ENCODE assay signal across 10 cellular contexts in the genomic region with DNA sequence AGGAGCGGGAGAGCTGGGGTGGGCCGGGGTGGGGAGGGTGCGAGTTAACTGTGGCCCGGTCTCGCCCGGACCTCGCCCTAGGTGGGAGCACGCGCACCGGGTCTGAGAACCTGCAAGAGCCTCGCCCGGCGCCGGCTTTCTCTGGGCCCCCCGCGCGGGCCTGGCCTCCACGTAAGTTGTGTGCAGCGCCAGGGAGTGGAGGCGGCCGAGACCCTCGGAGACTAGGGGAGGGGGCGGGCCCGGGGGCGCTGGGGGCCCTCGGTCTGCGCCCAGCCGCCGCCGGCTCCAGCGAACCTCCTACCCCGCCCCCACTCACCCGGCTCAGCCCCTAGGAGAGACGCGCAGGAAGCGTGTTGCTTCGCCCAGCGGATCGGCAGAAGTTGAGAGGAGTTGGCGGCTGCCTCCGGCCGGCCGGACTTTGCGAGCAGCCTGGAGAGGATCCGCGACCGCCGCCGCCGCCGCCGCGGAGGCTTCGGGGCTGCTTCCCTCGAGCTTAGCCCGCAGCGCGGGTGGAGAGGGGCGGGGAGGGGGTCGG. TPM values are rescaled to one million over a fixed set of nuclear protein-coding genes. Genes with fewer than 3 reads are reported as not detected.
DNase-seq lines count a peak whose midpoint lies in the region; FAIRE-seq and TF ChIP-seq lines count a peak whose summit lies in the region.
"Had no signal": no experiment of that assay in that cellular context is flagged by ENCODE, and none has a peak within 500 bp of the region (broad histone marks: within the 10 kb centered on the region; RNA-seq: fewer than 3 reads in every experiment).

A gene (plus strand): TSS at position 356 of the 535 bp plus-strand sequence. CDS start 423 bp downstream, outside the sequence.

- H3K4me2 ChIP-seq in H1 (ENCODE audit: insufficient read depth in 1 of 2, low read depth in 2 of 2, low read length in 2 of 2) = peak within 1 kb of the TSS; percentile 73 to 89

- no peaks in the 10 kb centered on the region for H3K79me1 ChIP-seq in H1 (ENCODE audit: low read depth, low read length)

- no peak within 1 kb of the TSS for H2AK5ac ChIP-seq in H1 (ENCODE audit: low read depth, low read length)

- peak in 1 of 2 experiments; percentile 2; a peak in 1 of 4 replicates for TF ChIP-seq RAD21 in H1 (IDR thresholded peaks at IDR 0.05 in 1 of 2, conservative IDR thresholded peaks at IDR 0.05 in 1 of 2; ENCODE audit: low read depth in 2 of 2, low read length in 2 of 2)

- H2AFZ ChIP-seq in H1 (ENCODE audit: low read length) = no peak within 1 kb of the TSS

- H3K27me3 ChIP-seq in H1 (replicated peaks in 1 of 4; ENCODE audit: control insufficient read depth in 3 of 4, extremely low read depth in 1 of 4, insufficient read depth in 3 of 4, low read length in 3 of 4) = peaks cover 39 to 69% (median 61%) of the 10 kb centered on the region in 4 experiments

- H3K79me2 ChIP-seq in H1 (ENCODE audit: control insufficient read depth in 1 of 2, insufficient read depth in 2 of 2, low read length in 2 of 2) = no peaks in the 10 kb centered on the region

- no peak within 1 kb of the TSS for H2BK20ac ChIP-seq in H1 (ENCODE audit: low read length)

- H3K56ac ChIP-seq in H1 (replicated peaks; ENCODE audit: insufficient read length, low read depth, low read length) = no peak within 1 kb of the TSS

- H3K23me2 ChIP-seq in H1 (ENCODE audit: low read depth, low read length) = peaks cover 15% of the 10 kb centered on the region

- FAIRE-seq in H1 (lab: Jason Lieb, UNC) = no peak

- no peak within 1 kb of the TSS; the same call in 1 of the 2 replicates for H3K18ac ChIP-seq in H1 (ENCODE audit: extremely low read depth, low read length)

- no peak within 1 kb of the TSS for H3K14ac ChIP-seq in H1 (ENCODE audit: insufficient read length)

- H3K4me3 ChIP-seq in H1 (ENCODE audit: extremely low read depth in 1 of 4, insufficient read depth in 2 of 4, low read depth in 3 of 4, low read length in 4 of 4) = peak within 1 kb of the TSS; percentile 57 to 76 (median 64)

- H4K91ac ChIP-seq in H1 (replicated peaks; ENCODE audit: insufficient read length, low read length) = no peak within 1 kb of the TSS

- no peak within 1 kb of the TSS for H3K27ac Mint-ChIP-seq in nephron progenitor cell
- H3K27ac Mint-ChIP-seq: activated CD4-positive, alpha-beta T cell treated with anti-CD3 and anti-CD28 coated beads, Interleukin-2, amount 10 ng/mL, durations not matched to agents 7 days and 5 days had no signal

- H3K4me1 Mint-ChIP-seq in nephron progenitor cell = peaks cover 33% of the 10 kb centered on the region
- H3K4me1 Mint-ChIP-seq: central memory CD8-positive, alpha-beta T cell had no signal

- no peak within 1 kb of the TSS for H3K23ac ChIP-seq in H1 (ENCODE audit: insufficient read length)

- no peak within 1 kb of the TSS for H2BK15ac ChIP-seq in H1 (ENCODE audit: low read length)

- no peak within 1 kb of the TSS for H3K9ac ChIP-seq in H1 (replicated peaks in 1 of 4; ENCODE audit: extremely low read depth in 1 of 4, low read depth in 3 of 4, low read length in 3 of 4)

- H3K36me3 Mint-ChIP-seq in nephron progenitor cell (ENCODE audit: low read depth) = no peaks in the 10 kb centered on the region

- DNase-seq in GM03348 (ENCODE audit: low spot score) (peak; percentile 43), NCI-H146 treated with DMSO at 0.1 percent for 48 hours (lab: John Stamatoyannopoulos, UW; ENCODE audit: unreplicated experiment) (peak; percentile 47), H1 (ENCODE audit: low read depth in 1 of 2, low spot score in 2 of 2) (peak in 1 of 2 experiments; percentile 76), nephron progenitor cell (peak; percentile 78), dermis blood vessel endothelial cell (no peak), DMS114 treated with DMSO at 0.1 percent for 48 hours (lab: John Stamatoyannopoulos, UW; ENCODE audit: unreplicated experiment) (no peak)
- no peak for DNase-seq in stimulated activated CD4-positive, alpha-beta T cell treated with anti-CD3 and anti-CD28 coated beads, Interleukin-4, amount 100 ng/mL, for 24 hours
- DNase-seq: activated CD4-positive, alpha-beta T cell treated with anti-CD3 and anti-CD28 coated beads, Interleukin-2, amount 10 ng/mL, durations not matched to agents 7 days and 5 days had no signal

- CTCF ChIA-PET in H1 (lab: Charles Lee; ENCODE audit: partially characterized antibody) = interaction anchor here (0.7 to 2.0 kb wide), 7 partner anchors 7 to 191 kb away, joined by 3 to 5 read pairs (median 4); no protein-coding TSS in a partner anchor

- no peak within 1 kb of the TSS for H4K5ac ChIP-seq in H1 (ENCODE audit: insufficient read length, low read depth, low read length)

- H3K4me1 ChIP-seq in H1 (replicated peaks in 1 of 4; ENCODE audit: control insufficient read depth in 3 of 4, insufficient read depth in 4 of 4, low read length in 3 of 4) = peaks cover 9 to 30% (median 14%) of the 10 kb centered on the region in 4 experiments

- H3K9me3 ChIP-seq in H1 (ENCODE audit: insufficient read depth in 2 of 2, low read depth in 1 of 2, low read length in 1 of 2) = no peaks in the 10 kb centered on the region

- peaks cover 55% of the 10 kb centered on the region for H3K27me3 Mint-ChIP-seq in nephron progenitor cell (ENCODE audit: low read depth, poor library complexity)

- H2BK120ac ChIP-seq in H1 (replicated peaks; ENCODE audit: low read depth, low read length) = no peak within 1 kb of the TSS

- TF ChIP-seq EP300 in H1 (IDR thresholded peaks at IDR 0.05; ENCODE audit: borderline replicate concordance in 1 of 2, low read depth in 2 of 2, low read length in 2 of 2) = no peak; a peak in 1 of 3 replicates

- H2BK12ac ChIP-seq in H1 (ENCODE audit: low read depth, low read length) = no peak within 1 kb of the TSS

- H3K36me3 ChIP-seq in H1 (ENCODE audit: control insufficient read depth in 2 of 4, insufficient read depth in 4 of 4, low read length in 3 of 4) = no peaks in the 10 kb centered on the region

- H3K4me3 Mint-ChIP-seq in nephron progenitor cell = peak within 1 kb of the TSS; percentile 81
- H3K4me3 Mint-ChIP-seq: activated CD4-positive, alpha-beta T cell treated with anti-CD3 and anti-CD28 coated beads, Interleukin-2, amount 10 ng/mL, durations not matched to agents 7 days and 5 days; central memory CD8-positive, alpha-beta T cell had no signal

- H3K27ac ChIP-seq in H1 (ENCODE audit: low read depth, low read length) = no peak within 1 kb of the TSS

- TF ChIP-seq POLR2A in H1 (IDR thresholded peaks at IDR 0.05; ENCODE audit: control extremely low read depth in 1 of 2, low read depth in 2 of 2, low read length in 2 of 2) = no peak

- H4K20me1 ChIP-seq in H1 (replicated peaks in 1 of 2; ENCODE audit: control insufficient read depth in 1 of 2, insufficient read depth in 2 of 2, low read length in 2 of 2) = peaks cover 14 to 20% of the 10 kb centered on the region in 2 experiments

- WGBS in H1 (ENCODE audit: extremely low coverage in 1 of 2, insufficient coverage in 1 of 2, insufficient read length in 1 of 2, insufficient replicate concordance in 2 of 2, low coverage in 1 of 2, low lambda C conversion rate in 2 of 2, missing lambda C conversion rate in 1 of 2), 2 experiments = 0% methylated on average over 22 of the region's 60 CpGs; no CpG with 5 or more reads in 1 of the 2 experiments

- no peaks in the 10 kb centered on the region for H3K9me3 Mint-ChIP-seq in nephron progenitor cell
- H3K9me3 Mint-ChIP-seq: activated CD4-positive, alpha-beta T cell treated with anti-CD3 and anti-CD28 coated beads, Interleukin-2, amount 10 ng/mL, durations not matched to agents 7 days and 5 days; central memory CD8-positive, alpha-beta T cell had no signal

- TF ChIP-seq CTCF in H1 (IDR thresholded peaks at IDR 0.05; ENCODE audit: control extremely low read depth in 1 of 3, insufficient read depth in 1 of 3, low read depth in 1 of 3, low read length in 3 of 3) (no peak), nephron progenitor cell (IDR thresholded peaks at IDR 0.05) (no peak)

- H4K8ac ChIP-seq in H1 (ENCODE audit: extremely low read depth, insufficient read depth, low read length) = no peak within 1 kb of the TSS

- no peak within 1 kb of the TSS for H2BK5ac ChIP-seq in H1 (ENCODE audit: low read depth, low read length)

- POLR2A ChIA-PET in H1 (lab: Charles Lee; ENCODE audit: partially characterized antibody) = interaction anchor here (0.6 to 2.8 kb wide), 2 partner anchors 14 to 530 kb away, joined by 4 to 16 read pairs; no protein-coding TSS in a partner anchor

- no peak within 1 kb of the TSS for H3K4ac ChIP-seq in H1 (replicated peaks; ENCODE audit: insufficient read length, low read depth, low read length)

TF ChIP-seq in H1, 55 proteins besides CTCF, POLR2A, EP300 and RAD21:
- TF ChIP-seq, protein P1, sequence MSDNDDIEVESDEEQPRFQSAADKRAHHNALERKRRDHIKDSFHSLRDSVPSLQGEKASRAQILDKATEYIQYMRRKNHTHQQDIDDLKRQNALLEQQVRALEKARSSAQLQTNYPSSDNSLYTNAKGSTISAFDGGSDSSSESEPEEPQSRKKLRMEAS (IDR thresholded peaks at IDR 0.05) = peak; percentile 59
- TF ChIP-seq RXRA (IDR thresholded peaks at IDR 0.05; ENCODE audit: insufficient read depth, low read depth, low read length) (no peak), SP4 (IDR thresholded peaks at IDR 0.05; ENCODE audit: low read length) (no peak), EZH2 (IDR thresholded peaks at IDR 0.05; ENCODE audit: low read depth, low read length, severe bottlenecking) (peak; percentile 59), KDM4A (IDR thresholded peaks at IDR 0.05; ENCODE audit: low read depth, low read length, severe bottlenecking) (peak; percentile 23), FOSL1 (IDR thresholded peaks at IDR 0.05; ENCODE audit: insufficient read depth, low read depth, low read length) (no peak)
- TF ChIP-seq, protein P2, sequence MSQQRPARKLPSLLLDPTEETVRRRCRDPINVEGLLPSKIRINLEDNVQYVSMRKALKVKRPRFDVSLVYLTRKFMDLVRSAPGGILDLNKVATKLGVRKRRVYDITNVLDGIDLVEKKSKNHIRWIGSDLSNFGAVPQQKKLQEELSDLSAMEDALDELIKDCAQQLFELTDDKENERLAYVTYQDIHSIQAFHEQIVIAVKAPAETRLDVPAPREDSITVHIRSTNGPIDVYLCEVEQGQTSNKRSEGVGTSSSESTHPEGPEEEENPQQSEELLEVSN (IDR thresholded peaks at IDR 0.05) = peak; percentile 48
TF ChIP-seq in H1: peak in this region for 4.

RNA-seq across cellular contexts. Expression of the gene that starts here (rescaled TPM):
- 0.30 and 0.48 TPM in 2 replicates for total RNA-seq in H1 (2021; fragmentation: NEBNext Ultra II Directional; extraction: Animal tissue kit (Norgen Biotek cat#: 25700))
- 0.88 and 0.92 TPM in 2 replicates for polyA plus RNA-seq in H1 (2011; rRNA removed)
- polyA plus RNA-seq in H1 (2011; cell fraction: cytosol; rRNA removed) = 1.1 TPM
- polyA plus RNA-seq in H1 (2011; cell fraction: nucleus; rRNA removed) = 2.0 TPM
- polyA plus RNA-seq in H1 (2012, experiment 1 of 2) = 0.71 to 1.3 TPM (median 1.1 TPM) in 4 replicates
- 0.29 TPM for polyA plus RNA-seq in H1 (2012, experiment 2 of 2)
- polyA plus RNA-seq in H1 (2013, experiment 1 of 2) = 0.28 TPM
- 0.35 TPM for polyA plus RNA-seq in H1 (2013, experiment 2 of 2)
- polyA minus RNA-seq in H1 (2011; rRNA and poly(A)+ RNA removed) = 1.9 and 2.6 TPM in 2 replicates
- 0.66 TPM for polyA minus RNA-seq in H1 (2011; cell fraction: cytosol; rRNA and poly(A)+ RNA removed)
- 2.0 TPM for polyA minus RNA-seq in H1 (2011; cell fraction: nucleus; rRNA and poly(A)+ RNA removed)
- total RNA-seq in dermis blood vessel endothelial cell = not detected in 2 replicates
- total RNA-seq: activated CD4-positive, alpha-beta T cell treated with anti-CD3 and anti-CD28 coated beads, Interleukin-2, amount 10 ng/mL, durations not matched to agents 7 days and 5 days; lower leg skin had no signal

Comparison
In these comparisons a context has a peak if more than half of its experiments do, and no peak if none do; other contexts are left out.
1. DNase-seq: peak in GM03348 (single experiment), NCI-H146 treated with DMSO at 0.1 percent for 48 hours (single experiment) and nephron progenitor cell (single experiment); none in stimulated activated CD4-positive, alpha-beta T cell treated with anti-CD3 and anti-CD28 coated beads, Interleukin-4, amount 100 ng/mL, for 24 hours (single experiment), dermis blood vessel endothelial cell (single experiment) and DMS114 treated with DMSO at 0.1 percent for 48 hours (single experiment).